ENCODE assay signal across 8 cellular contexts in genomic region chr10:69318087-69318996, GRCh38. TPM values are rescaled to one million over a fixed set of nuclear protein-coding genes. Genes with fewer than 3 reads are reported as not detected.
DNase-seq lines count a peak whose midpoint lies in the region; ATAC-seq, FAIRE-seq and TF ChIP-seq lines count a peak whose summit lies in the region.

No MANE protein-coding gene starts in this region.

- no peak for TF ChIP-seq CTCF in A673 (conservative IDR thresholded peaks at IDR 0.05; ENCODE audit: low read depth, low read length)
- TF ChIP-seq CTCF in WTC11 (IDR thresholded peaks at IDR 0.05): no peak
- TF ChIP-seq CTCF in bronchial epithelial cell (IDR thresholded peaks at IDR 0.05; ENCODE audit: insufficient read depth, low read length, severe bottlenecking): no peak

- H3K27me3 Mint-ChIP-seq in WTC11 (ENCODE audit: low read depth): no peaks in the 10 kb centered on the region

- no peaks in the 10 kb centered on the region for H3K36me3 ChIP-seq in A673 (ENCODE audit: insufficient read depth, low read length, poor library complexity, severe bottlenecking)
- H3K36me3 ChIP-seq in bronchial epithelial cell (ENCODE audit: control insufficient read depth, insufficient read depth, low read length): peaks cover 11% of the 10 kb centered on the region

- peak overlapping the region; percentile 99 for H3K4me3 ChIP-seq in A673 (ENCODE audit: low read depth, low read length, poor library complexity, severe bottlenecking)
- peak overlapping the region; percentile 79 for H3K4me3 ChIP-seq in bronchial epithelial cell (ENCODE audit: low read depth, low read length)

- no peak overlapping the region for H3K27ac Mint-ChIP-seq in WTC11

- DNase-seq in A673 (ENCODE audit: low spot score) (peak; percentile 95), NCI-H2171 treated with DMSO at 0.1 percent for 48 hours (lab: John Stamatoyannopoulos, UW) (peak; percentile 73), WTC11 (ENCODE audit: low spot score) (peak; percentile 89), bronchial epithelial cell (ENCODE audit: low read depth) (peak; percentile 61), islet precursor cell (peak; percentile 95)
- peak; percentile 84 to 90 (median 86) for DNase-seq in stimulated activated CD4-positive, alpha-beta T cell treated with anti-CD3 and anti-CD28 coated beads, Interleukin-12 subunit alpha, Interleukin-12 subunit beta, amount 100 ng/mL, for 48 hours (ENCODE audit: low read depth in 2 of 3, low spot score in 1 of 3)

- CTCF ChIA-PET in A673 (lab: Charles Lee) (no interaction called here), WTC11 (lab: Charles Lee) (interaction anchor here (0.6 to 2.4 kb wide), 12 partner anchors 15 to 90 kb away, joined by 3 to 7 read pairs (median 6); no protein-coding TSS in a partner anchor)

- FAIRE-seq in bronchial epithelial cell (lab: Jason Lieb, UNC): no peak

- ATAC-seq in GM18517 (IDR thresholded peaks at IDR 0.05; ENCODE audit: unreplicated experiment): peak; percentile 70
- ATAC-seq in HG02981 (IDR thresholded peaks at IDR 0.05; ENCODE audit: unreplicated experiment): peak; percentile 78
- peak; percentile 89 for ATAC-seq in WTC11

- no peaks in the 10 kb centered on the region for H3K9me3 ChIP-seq in A673 (ENCODE audit: low read depth, low read length, poor library complexity, severe bottlenecking)

- intact Hi-C loops in A673 (cut with micrococcal nuclease; ENCODE audit: unreplicated experiment): no loop called here

- H3K4me1 ChIP-seq in A673 (ENCODE audit: insufficient read depth, low read length, poor library complexity, severe bottlenecking): peaks cover 25% of the 10 kb centered on the region

- POLR2A ChIA-PET in A673 (lab: Charles Lee; ENCODE audit: low non-redundant PET) (no interaction called here), WTC11 (lab: Charles Lee) (interaction anchor here (0.9 to 1.7 kb wide), 5 partner anchors 9 to 72 kb away, joined by 3 to 7 read pairs (median 3); no protein-coding TSS in a partner anchor)

- no peaks in the 10 kb centered on the region for H3K9me3 Mint-ChIP-seq in WTC11

- H3K4me3 Mint-ChIP-seq in WTC11: peak overlapping the region; percentile 95

- peak overlapping the region; percentile 51 for H3K27ac ChIP-seq in A673 (ENCODE audit: low read depth, low read length, poor library complexity, severe bottlenecking)

- peaks cover 7% of the 10 kb centered on the region; the same call in 1 of the 2 replicates for H3K36me3 Mint-ChIP-seq in WTC11

- H3K27me3 ChIP-seq in A673 (replicated peaks; ENCODE audit: insufficient read depth, low read depth, low read length, poor library complexity) (no peaks in the 10 kb centered on the region), bronchial epithelial cell (ENCODE audit: control insufficient read depth, insufficient read depth, low read length) (no peaks in the 10 kb centered on the region)

- H3K4me1 Mint-ChIP-seq in WTC11: peaks cover 70% of the 10 kb centered on the region

- BruUV-seq in A673 (replicated peaks; lab: Mats Ljungman, UMichigan): no TSS peak

TF ChIP-seq in WTC11, 78 proteins besides CTCF, POLR2A, EP300 and RAD21 (continues in another document):
- TF ChIP-seq GTF2I (CRISPR knock-in tag; conservative IDR thresholded peaks at IDR 0.05) (no peak), MLX (CRISPR knock-in tag; IDR thresholded peaks at IDR 0.05) (no peak), JUN (CRISPR knock-in tag; IDR thresholded peaks at IDR 0.05) (no peak), ZNF263 (CRISPR knock-in tag; IDR thresholded peaks at IDR 0.05; ENCODE audit: low read depth) (peak; percentile 99), FOXJ3 (CRISPR knock-in tag; IDR thresholded peaks at IDR 0.05; ENCODE audit: borderline replicate concordance) (no peak), CREB1 (CRISPR knock-in tag; IDR thresholded peaks at IDR 0.05) (no peak), TEAD4 (CRISPR knock-in tag; IDR thresholded peaks at IDR 0.05) (no peak), TEAD1 (CRISPR knock-in tag; IDR thresholded peaks at IDR 0.05) (0 out of 2 replicates have a peak, but pooled peaks have one; percentile 4), E2F5 (CRISPR knock-in tag; IDR thresholded peaks at IDR 0.05) (peak; percentile 62), TCF7 (CRISPR knock-in tag; IDR thresholded peaks at IDR 0.05; ENCODE audit: low read depth) (0 out of 2 replicates have a peak, but pooled peaks have one; percentile 46), ZNF317 (CRISPR knock-in tag; IDR thresholded peaks at IDR 0.05; ENCODE audit: borderline replicate concordance, low read depth) (no peak; the same call in 1 of the 2 replicates), RORB (CRISPR knock-in tag; IDR thresholded peaks at IDR 0.05) (no peak), ZBTB43 (CRISPR knock-in tag; IDR thresholded peaks at IDR 0.05) (peak; percentile 76), ATF3 (CRISPR knock-in tag; conservative IDR thresholded peaks at IDR 0.05) (no peak), SP1 (CRISPR knock-in tag; conservative IDR thresholded peaks at IDR 0.05) (peak; percentile 47), USF1 (CRISPR knock-in tag; IDR thresholded peaks at IDR 0.05) (no peak), NFE2L1 (CRISPR knock-in tag; IDR thresholded peaks at IDR 0.05) (0 out of 2 replicates have a peak, but pooled peaks have one; percentile 12), FOXP4 (CRISPR knock-in tag; IDR thresholded peaks at IDR 0.05) (peak; percentile 18), NFYB (CRISPR knock-in tag; conservative IDR thresholded peaks at IDR 0.05; ENCODE audit: low read depth) (peak; percentile 22), ESRRA (CRISPR knock-in tag; IDR thresholded peaks at IDR 0.05; ENCODE audit: borderline replicate concordance) (no peak), NR3C1 (CRISPR knock-in tag; conservative IDR thresholded peaks at IDR 0.05; ENCODE audit: low read depth) (no peak), USF2 (CRISPR knock-in tag; IDR thresholded peaks at IDR 0.05) (no peak), FOXP1 (CRISPR knock-in tag; IDR thresholded peaks at IDR 0.05; ENCODE audit: borderline replicate concordance) (no peak; the same call in 1 of the 2 replicates)

RNA-seq across cellular contexts. Expression of gene HK1, which starts 40.0 kb away (rescaled TPM):
- total RNA-seq in A673 (2021): 106 and 107 TPM in 2 replicates
- total RNA-seq in WTC11 (2021): 218 to 220 TPM (median 219 TPM) in 3 replicates
- 170 and 182 TPM in 2 replicates for total RNA-seq in bronchial epithelial cell

Comparison
In these comparisons a context has a peak if more than half of its experiments do, and no peak if none do; other contexts are left out.
1. Peak in every context shown above with its lines: DNase-seq, ATAC-seq, H3K4me3 ChIP-seq and H3K27ac ChIP-seq.